In genomic region chrX:66912417-66912816, GRCh38 we compare ENCODE assay signal across 28 cellular contexts.
"Had no signal": no experiment of that assay in that cellular context is flagged by ENCODE, and none has a peak within 500 bp of the region (broad histone marks: within the 10 kb centered on the region; RNA-seq: fewer than 3 reads in every experiment).

No MANE protein-coding gene starts in this region.

- H3K4me3 ChIP-seq: neural progenitor cell, ovary, psoas muscle, right lobe of liver, sigmoid colon, stomach, thoracic aorta, thyroid gland, tibial nerve, vagina had no signal

- H3K27ac ChIP-seq: neural progenitor cell, ovary, parathyroid adenoma, psoas muscle, right lobe of liver, sigmoid colon, stomach, thoracic aorta, thyroid gland, tibial nerve, vagina had no signal

- H3K27ac Mint-ChIP-seq: natural killer cell; nephron; neural progenitor cell; progenitor cell of endocrine pancreas; stimulated activated effector memory CD8-positive, alpha-beta T cell treated with anti-CD3 and anti-CD28 coated beads, Interleukin-12 subunit alpha, Interleukin-12 subunit beta, amount 100 ng/mL, for 72 hours; stimulated activated naive B cell treated with anti-CD40 and anti-IgM and Interleukin-4, amounts not matched to agents 10 μg/mL and 1 μg/mL and 100 μg/mL, for 72 hours; stimulated activated naive CD8-positive, alpha-beta T cell treated with anti-CD3 and anti-CD28 coated beads, Interleukin-15, Interleukin-2, amounts not matched to agents 100 ng/mL and 50 ng/mL, for 24 hours; type B pancreatic cell had no signal

- H3K36me3 ChIP-seq: neural progenitor cell, ovary, right lobe of liver, sigmoid colon, stomach, thoracic aorta, thyroid gland, tibial nerve, vagina had no signal

- H3K4me1 Mint-ChIP-seq: natural killer cell; stimulated activated effector memory CD8-positive, alpha-beta T cell treated with anti-CD3 and anti-CD28 coated beads, Interleukin-12 subunit alpha, Interleukin-12 subunit beta, amount 100 ng/mL, for 72 hours; stimulated activated naive B cell treated with anti-CD40 and anti-IgM and Interleukin-4, amounts not matched to agents 10 μg/mL and 1 μg/mL and 100 μg/mL, for 72 hours had no signal

- FAIRE-seq: small intestine, urothelium cell line had no signal

- H3K36me3 Mint-ChIP-seq: natural killer cell; neural progenitor cell; stimulated activated effector memory CD8-positive, alpha-beta T cell treated with anti-CD3 and anti-CD28 coated beads, Interleukin-12 subunit alpha, Interleukin-12 subunit beta, amount 100 ng/mL, for 72 hours; stimulated activated naive B cell treated with anti-CD40 and anti-IgM and Interleukin-4, amounts not matched to agents 10 μg/mL and 1 μg/mL and 100 μg/mL, for 72 hours; type B pancreatic cell had no signal

- H3K9me3 Mint-ChIP-seq: natural killer cell, nephron, neural progenitor cell, type B pancreatic cell had no signal

- H3K9me3 ChIP-seq: ovary, psoas muscle, right lobe of liver, sigmoid colon, stomach, thoracic aorta, thyroid gland, tibial nerve, vagina had no signal

- H3K4me1 ChIP-seq: neural progenitor cell, parathyroid adenoma, psoas muscle, right lobe of liver, sigmoid colon, stomach, thyroid gland, tibial nerve had no signal

- H3K27me3 ChIP-seq: neural progenitor cell, ovary, right lobe of liver, sigmoid colon, thyroid gland, vagina had no signal

- DNase-seq: natural killer cell; occipital lobe; ovary; posterior cingulate gyrus; psoas muscle; right cardiac atrium; right lobe of liver; sigmoid colon; small intestine; stimulated activated CD4-positive, alpha-beta T cell treated with anti-CD3 and anti-CD28 coated beads, Interleukin-15, amount 100 ng/mL, for 24 hours; stimulated activated CD4-positive, alpha-beta T cell treated with anti-CD3 and anti-CD28 coated beads, Interleukin-2, amount 100 ng/mL, for 24 hours; stimulated activated CD4-positive, alpha-beta T cell treated with anti-CD3 and anti-CD28 coated beads, Interleukin-2, amount 100 ng/mL, for 48 hours; stimulated activated CD4-positive, alpha-beta T cell treated with anti-CD3 and anti-CD28 coated beads, Interleukin-4, amount 100 ng/mL, for 24 hours; stimulated activated naive B cell treated with anti-CD40 and anti-IgM and Interleukin-4, amounts not matched to agents 10 μg/mL and 1 μg/mL and 100 μg/mL, for 72 hours; stimulated activated naive CD4-positive, alpha-beta T cell treated with Interleukin-2 at 50 U/mL for 16 hours; stomach; thyroid gland had no signal

- H3K4me3 Mint-ChIP-seq: natural killer cell; nephron; neural progenitor cell; stimulated activated effector memory CD8-positive, alpha-beta T cell treated with anti-CD3 and anti-CD28 coated beads, Interleukin-12 subunit alpha, Interleukin-12 subunit beta, amount 100 ng/mL, for 72 hours; stimulated activated naive B cell treated with anti-CD40 and anti-IgM and Interleukin-4, amounts not matched to agents 10 μg/mL and 1 μg/mL and 100 μg/mL, for 72 hours; stimulated activated naive CD8-positive, alpha-beta T cell treated with anti-CD3 and anti-CD28 coated beads, Interleukin-15, Interleukin-2, amounts not matched to agents 100 ng/mL and 50 ng/mL, for 24 hours; type B pancreatic cell had no signal

- H3K27me3 Mint-ChIP-seq: progenitor cell of endocrine pancreas, type B pancreatic cell had no signal

- ATAC-seq: natural killer cell; psoas muscle; right cardiac atrium; right lobe of liver; stimulated activated effector memory CD8-positive, alpha-beta T cell treated with anti-CD3 and anti-CD28 coated beads, Interleukin-12 subunit alpha, Interleukin-12 subunit beta, amount 100 ng/mL, for 72 hours; stimulated activated naive B cell treated with anti-CD40 and anti-IgM and Interleukin-4, amounts not matched to agents 10 μg/mL and 1 μg/mL and 100 μg/mL, for 72 hours had no signal
